Comparison of ENCODE assay signal across 1 cellular context in genomic region chr20:1456300-1456699, GRCh38.
TF ChIP-seq lines count a peak whose summit lies in the region.

No MANE protein-coding gene starts in this region.

TF ChIP-seq in IMR-90, 13 proteins besides CTCF, POLR2A, EP300 and RAD21:
- no peak for TF ChIP-seq CHD1 (IDR thresholded peaks at IDR 0.05; ENCODE audit: low read depth, low read length)
- TF ChIP-seq MAFK (IDR thresholded peaks at IDR 0.05; ENCODE audit: low read depth, low read length): no peak
- no peak for TF ChIP-seq CEBPB (IDR thresholded peaks at IDR 0.05; ENCODE audit: low read depth, low read length)
- no peak for TF ChIP-seq BHLHE40 (IDR thresholded peaks at IDR 0.05; ENCODE audit: low read depth, low read length)
- no peak for TF ChIP-seq MXI1 (IDR thresholded peaks at IDR 0.05; ENCODE audit: borderline replicate concordance, low read depth, low read length)
- no peak for TF ChIP-seq NFE2L2 (IDR thresholded peaks at IDR 0.05; ENCODE audit: low read depth, low read length)
- TF ChIP-seq ELK1 (IDR thresholded peaks at IDR 0.05; ENCODE audit: borderline replicate concordance, low read depth, low read length): no peak
- no peak for TF ChIP-seq FOS (IDR thresholded peaks at IDR 0.05; ENCODE audit: low read depth, low read length)
- TF ChIP-seq USF2 (IDR thresholded peaks at IDR 0.05; ENCODE audit: low read depth, low read length): no peak
- no peak for TF ChIP-seq SMC3 (IDR thresholded peaks at IDR 0.05; ENCODE audit: low read depth, low read length)
- TF ChIP-seq RCOR1 (IDR thresholded peaks at IDR 0.05; ENCODE audit: insufficient replicate concordance, low read length): no peak
